ENCODE assay signal across 8 cellular contexts in genomic region chr9:122159925-122160246, GRCh38. TPM values are rescaled to one million over a fixed set of nuclear protein-coding genes. Genes with fewer than 3 reads are reported as not detected.
A peak's percentile ranks its signal among the peaks of the same experiment; 100 is the strongest.
DNase-seq lines count a peak whose midpoint lies in the region; ATAC-seq, FAIRE-seq and TF ChIP-seq lines count a peak whose summit lies in the region.

No MANE protein-coding gene starts in this region.

- TF ChIP-seq POLR2A in endothelial cell of umbilical vein (IDR thresholded peaks at IDR 0.05; ENCODE audit: low read depth, low read length), result no peak

- H3K9me3 ChIP-seq in DND-41 (ENCODE audit: insufficient read depth, low read length, severe bottlenecking) (peaks cover 5% of the 10 kb centered on the region), OCI-LY3 (ENCODE audit: insufficient read depth, low read length) (peaks cover 6% of the 10 kb centered on the region), endothelial cell of umbilical vein (replicated peaks; ENCODE audit: control insufficient read depth, insufficient read depth, low read length) (no peaks in the 10 kb centered on the region), parathyroid adenoma (ENCODE audit: control insufficient read depth, low read length) (no peaks in the 10 kb centered on the region)

- POLR2A ChIA-PET in endothelial cell of umbilical vein (lab: Charles Lee), result no interaction called here

- H3K9ac ChIP-seq in DND-41 (ENCODE audit: low read depth, low read length) (peak overlapping the region; percentile 83; the same call in 1 of the 2 replicates), OCI-LY3 (ENCODE audit: low read length) (0 out of 2 replicates have a peak overlapping the region, but pooled peaks have one; percentile 87), endothelial cell of umbilical vein (replicated peaks; ENCODE audit: extremely low read depth, insufficient read depth, low read length) (no peak overlapping the region), parathyroid adenoma (no peak overlapping the region), mesendoderm (ENCODE audit: low read length) (no peak overlapping the region)

- intact Hi-C loops in endothelial cell of umbilical vein (cut with micrococcal nuclease), result loop anchor here (1.0 to 5.0 kb wide), 5 partner anchors 67 to 190 kb away; partner anchors contain the start of genes LHX6, MRRF and RBM18

- CTCF ChIA-PET in endothelial cell of umbilical vein (lab: Charles Lee), result interaction anchor here (0.6 to 3.6 kb wide), 5 partner anchors 9 to 191 kb away, joined by 3 to 34 read pairs (median 4); no protein-coding TSS in a partner anchor

- no peak overlapping the region for H2BK120ac ChIP-seq in mesendoderm (ENCODE audit: low read depth, low read length)

- H3K4me2 ChIP-seq in DND-41 (ENCODE audit: insufficient read depth, low read length), result peak overlapping the region; percentile 83
- H3K4me2 ChIP-seq in OCI-LY3 (ENCODE audit: low read length), result peak overlapping the region; percentile 76
- peak overlapping the region; percentile 44 for H3K4me2 ChIP-seq in endothelial cell of umbilical vein (ENCODE audit: insufficient read depth, low read length)
- H3K4me2 ChIP-seq in parathyroid adenoma (ENCODE audit: low read length), result peak overlapping the region; percentile 89
- no peak overlapping the region for H3K4me2 ChIP-seq in mesendoderm (ENCODE audit: low read length)

- peaks cover 34% of the 10 kb centered on the region for H3K79me2 ChIP-seq in DND-41 (ENCODE audit: insufficient read depth, low read length)
- H3K79me2 ChIP-seq in OCI-LY3 (ENCODE audit: low read length), result peaks cover 37% of the 10 kb centered on the region
- H3K79me2 ChIP-seq in endothelial cell of umbilical vein (ENCODE audit: control insufficient read depth, insufficient read depth, low read length), result peaks cover 22% of the 10 kb centered on the region
- H3K79me2 ChIP-seq in parathyroid adenoma, result peaks cover 15% of the 10 kb centered on the region
- H3K79me2 ChIP-seq in mesendoderm (ENCODE audit: control insufficient read depth, insufficient read depth, low read length), result peaks cover 6% of the 10 kb centered on the region

- no peak overlapping the region for H4K5ac ChIP-seq in mesendoderm (ENCODE audit: low read length)

- no peak for TF ChIP-seq CTCF in DND-41 (IDR thresholded peaks at IDR 0.05; ENCODE audit: borderline replicate concordance, extremely low read depth, low read length, poor library complexity, severe bottlenecking)
- TF ChIP-seq CTCF in OCI-LY3 (IDR thresholded peaks at IDR 0.05; ENCODE audit: low read depth, low read length), result no peak
- TF ChIP-seq CTCF in endothelial cell of umbilical vein (IDR thresholded peaks at IDR 0.05; ENCODE audit: extremely low read depth in 1 of 2, insufficient read depth in 1 of 2, low read depth in 1 of 2, low read length in 2 of 2), result no peak
- TF ChIP-seq CTCF in parathyroid adenoma (IDR thresholded peaks at IDR 0.05), result no peak

- FAIRE-seq in endothelial cell of umbilical vein (lab: Jason Lieb, UNC), result no peak

- H3K36me3 ChIP-seq in DND-41 (ENCODE audit: insufficient read depth, low read length), result no peaks in the 10 kb centered on the region
- H3K36me3 ChIP-seq in OCI-LY3 (replicated peaks; ENCODE audit: low read depth, low read length), result no peaks in the 10 kb centered on the region
- no peaks in the 10 kb centered on the region for H3K36me3 ChIP-seq in endothelial cell of umbilical vein (ENCODE audit: control insufficient read depth in 2 of 2, extremely low read depth in 1 of 2, insufficient read depth in 2 of 2, low read length in 2 of 2)
- H3K36me3 ChIP-seq in parathyroid adenoma (ENCODE audit: control insufficient read depth, insufficient read depth, low read length), result peaks cover 3% of the 10 kb centered on the region
- H3K36me3 ChIP-seq in mesendoderm (ENCODE audit: control insufficient read depth, insufficient read depth, low read length), result no peaks in the 10 kb centered on the region

- no peak overlapping the region for H2BK5ac ChIP-seq in mesendoderm (ENCODE audit: low read length)

- peak overlapping the region; percentile 88 for H2AFZ ChIP-seq in DND-41 (ENCODE audit: low read depth, low read length)
- peak overlapping the region; percentile 96 for H2AFZ ChIP-seq in OCI-LY3 (ENCODE audit: low read depth, low read length)
- H2AFZ ChIP-seq in endothelial cell of umbilical vein (ENCODE audit: low read depth, low read length), result no peak overlapping the region
- H2AFZ ChIP-seq in parathyroid adenoma, result peak overlapping the region; percentile 86

- DNase-seq in DND-41, result no peak
- DNase-seq in endothelial cell of umbilical vein (ENCODE audit: low read depth, low spot score), result no peak
- no peak for DNase-seq in NCI-H524 treated with DMSO at 0.1 percent for 48 hours (lab: John Stamatoyannopoulos, UW)
- DNase-seq in amniotic stem cell (lab: John Stamatoyannopoulos, UW), result no peak
- DNase-seq in mesendoderm, result no peak

- H3K56ac ChIP-seq in mesendoderm (ENCODE audit: low read length), result no peak overlapping the region

- peaks cover 3% of the 10 kb centered on the region for H3K79me1 ChIP-seq in mesendoderm (ENCODE audit: low read length)

- dilution Hi-C loops in endothelial cell of umbilical vein (cut with MboI; ENCODE audit: extremely low pct_ligation_motif_present, low sequenced_read_pairs), result no loop called here

- BruUV-seq in endothelial cell of umbilical vein (replicated peaks; lab: Mats Ljungman, UMichigan), result no TSS peak

- H3K27ac ChIP-seq in DND-41 (ENCODE audit: low read length) (no peak overlapping the region), OCI-LY3 (ENCODE audit: low read length) (no peak overlapping the region), endothelial cell of umbilical vein (ENCODE audit: insufficient read depth, low read depth, low read length) (no peak overlapping the region), parathyroid adenoma (peak overlapping the region; percentile 44), mesendoderm (ENCODE audit: low read depth, low read length) (no peak overlapping the region)

- no peaks in the 10 kb centered on the region for H3K27me3 ChIP-seq in DND-41 (ENCODE audit: insufficient read depth, low read length, poor library complexity)
- H3K27me3 ChIP-seq in OCI-LY3 (ENCODE audit: low read depth, low read length), result peaks cover 7% of the 10 kb centered on the region; the same call in 1 of the 2 replicates
- peaks cover 11 to 20% of the 10 kb centered on the region in 2 experiments for H3K27me3 ChIP-seq in endothelial cell of umbilical vein (ENCODE audit: control insufficient read depth in 2 of 2, insufficient read depth in 2 of 2, low read length in 2 of 2)
- no peaks in the 10 kb centered on the region for H3K27me3 ChIP-seq in parathyroid adenoma (ENCODE audit: control insufficient read depth, insufficient read depth, low read length)
- no peaks in the 10 kb centered on the region for H3K27me3 ChIP-seq in mesendoderm (ENCODE audit: insufficient read depth, low read length, poor library complexity)

- H3K18ac ChIP-seq in mesendoderm (ENCODE audit: low read length), result no peak overlapping the region

- no peak overlapping the region for H3K23ac ChIP-seq in mesendoderm (ENCODE audit: low read length)

- H3K4me3 ChIP-seq in DND-41 (ENCODE audit: low read depth in 1 of 2, low read length in 2 of 2), result peak overlapping the region; percentile 51 to 79; a peak in 3 of 4 replicates
- H3K4me3 ChIP-seq in OCI-LY3 (ENCODE audit: low read length), result peak overlapping the region; percentile 94
- H3K4me3 ChIP-seq in endothelial cell of umbilical vein (replicated peaks in 1 of 3; ENCODE audit: insufficient read depth in 1 of 3, low read depth in 1 of 3, low read length in 3 of 3), result peak overlapping the region in 1 of 3 experiments; percentile 3
- peak overlapping the region; percentile 97 for H3K4me3 ChIP-seq in parathyroid adenoma (ENCODE audit: low read depth, low read length)
- H3K4me3 ChIP-seq in mesendoderm (ENCODE audit: low read length), result no peak overlapping the region

- no peaks in the 10 kb centered on the region; the same call in 1 of the 2 replicates for H4K20me1 ChIP-seq in DND-41 (ENCODE audit: insufficient read depth, low read length)
- no peaks in the 10 kb centered on the region for H4K20me1 ChIP-seq in OCI-LY3 (ENCODE audit: insufficient read depth, low read length)
- H4K20me1 ChIP-seq in endothelial cell of umbilical vein (replicated peaks; ENCODE audit: control insufficient read depth, extremely low read depth, insufficient read depth, low read length), result no peaks in the 10 kb centered on the region

- no peak overlapping the region for H2BK15ac ChIP-seq in mesendoderm (replicated peaks; ENCODE audit: low read depth)

- H3K4ac ChIP-seq in mesendoderm (ENCODE audit: low read depth, low read length), result no peak overlapping the region

- H4K8ac ChIP-seq in mesendoderm (ENCODE audit: low read depth, low read length), result no peak overlapping the region

- H3K4me1 ChIP-seq in DND-41 (ENCODE audit: insufficient read depth, low read length) (peaks cover 26% of the 10 kb centered on the region), OCI-LY3 (ENCODE audit: low read length) (peaks cover 7% of the 10 kb centered on the region; the same call in 1 of the 2 replicates), endothelial cell of umbilical vein (ENCODE audit: control insufficient read depth, extremely low read depth, insufficient read depth, low read length) (peaks cover 8% of the 10 kb centered on the region), parathyroid adenoma (peaks cover 7% of the 10 kb centered on the region), mesendoderm (ENCODE audit: control insufficient read depth, low read depth, low read length) (no peaks in the 10 kb centered on the region)

- H2AK5ac ChIP-seq in mesendoderm (ENCODE audit: low read length), result no peak overlapping the region

- WGBS in mesendoderm (ENCODE audit: extremely low coverage, insufficient coverage, low lambda C conversion rate), result no CpG with 5 or more reads among the region's 6 CpGs

- ATAC-seq in DND-41 (ENCODE audit: insufficient read depth, low read depth) (no peak), GM18502 (IDR thresholded peaks at IDR 0.05; ENCODE audit: poor library complexity, unreplicated experiment) (no peak)

- no peaks in the 10 kb centered on the region for H3K9me1 ChIP-seq in endothelial cell of umbilical vein (replicated peaks; ENCODE audit: control insufficient read depth, extremely low read depth, insufficient read depth, low read length)

RNA-seq across cellular contexts. Expression of gene MORN5, which starts 0.2 kb away (rescaled TPM):
- not detected in 2 replicates for total RNA-seq in endothelial cell of umbilical vein
- polyA plus RNA-seq in endothelial cell of umbilical vein, result not detected in 2 replicates
- polyA plus RNA-seq in endothelial cell of umbilical vein (2011; cell fraction: cytosol; rRNA removed), result not detected in 2 replicates
- not detected in 2 replicates for polyA plus RNA-seq in endothelial cell of umbilical vein (2011; cell fraction: nucleus; rRNA removed)
- polyA plus RNA-seq in endothelial cell of umbilical vein (2012), result not detected in 2 replicates
- polyA minus RNA-seq in endothelial cell of umbilical vein, result not detected in 2 replicates
- polyA minus RNA-seq in endothelial cell of umbilical vein (2011; cell fraction: cytosol; rRNA and poly(A)+ RNA removed), result not detected
- polyA minus RNA-seq in endothelial cell of umbilical vein (2011; cell fraction: nucleus; rRNA and poly(A)+ RNA removed), result not detected in 2 replicates
- polyA plus RNA-seq in mesendoderm (2013, experiment 1 of 2), result not detected
- not detected for polyA plus RNA-seq in mesendoderm (2013, experiment 2 of 2)

RNA-seq across cellular contexts. Expression of gene NDUFA8, which starts 0.3 kb away (rescaled TPM):
- 65.5 and 68.2 TPM in 2 replicates for total RNA-seq in endothelial cell of umbilical vein
- 81.4 and 100 TPM in 2 replicates for polyA plus RNA-seq in endothelial cell of umbilical vein
- polyA plus RNA-seq in endothelial cell of umbilical vein (2011; cell fraction: cytosol; rRNA removed), result 88.2 and 91.6 TPM in 2 replicates
- polyA plus RNA-seq in endothelial cell of umbilical vein (2011; cell fraction: nucleus; rRNA removed), result 25.0 and 31.4 TPM in 2 replicates
- 97.8 and 120 TPM in 2 replicates for polyA plus RNA-seq in endothelial cell of umbilical vein (2012)
- 51.4 and 53.7 TPM in 2 replicates for polyA minus RNA-seq in endothelial cell of umbilical vein
- 82.1 TPM for polyA minus RNA-seq in endothelial cell of umbilical vein (2011; cell fraction: cytosol; rRNA and poly(A)+ RNA removed)
- 4.7 and 6.4 TPM in 2 replicates for polyA minus RNA-seq in endothelial cell of umbilical vein (2011; cell fraction: nucleus; rRNA and poly(A)+ RNA removed)
- 69.6 TPM for polyA plus RNA-seq in mesendoderm (2013, experiment 1 of 2)
- 69.6 TPM for polyA plus RNA-seq in mesendoderm (2013, experiment 2 of 2)

Comparison
In these comparisons a context has a peak if more than half of its experiments do, and no peak if none do; other contexts are left out.
1. H3K9ac ChIP-seq: peak in DND-41 (single experiment) and OCI-LY3 (single experiment); none in endothelial cell of umbilical vein (single experiment), parathyroid adenoma (single experiment) and mesendoderm (single experiment).